Comparison of ENCODE assay signal across 9 cellular contexts in the genomic region with DNA sequence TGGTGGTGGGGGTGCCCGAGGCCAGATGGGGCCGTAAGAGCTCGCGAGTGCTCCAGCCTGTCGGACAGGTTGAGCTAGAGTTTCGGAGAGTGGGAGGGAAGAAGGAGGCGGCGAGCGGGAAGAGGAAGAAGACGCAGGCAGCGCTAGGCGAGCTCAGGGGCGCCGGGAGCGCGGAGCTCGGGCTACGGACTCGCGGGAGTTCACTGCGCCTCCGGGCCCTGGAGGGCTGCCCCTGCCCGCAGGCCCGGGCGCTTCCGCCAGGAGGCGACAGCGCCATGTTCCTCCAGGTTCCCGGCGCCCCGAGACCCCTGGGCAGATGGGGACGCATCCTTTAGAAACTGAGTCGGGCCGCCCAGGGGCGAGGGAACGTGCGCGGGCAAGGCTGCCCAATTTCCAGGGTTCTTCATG. TPM values are rescaled to one million over a fixed set of nuclear protein-coding genes. Genes with fewer than 3 reads are reported as not detected.
DNase-seq lines count a peak whose midpoint lies in the region; ATAC-seq and TF ChIP-seq lines count a peak whose summit lies in the region.
"Had no signal": no experiment of that assay in that cellular context is flagged by ENCODE, and none has a peak within 500 bp of the region (broad histone marks: within the 10 kb centered on the region; RNA-seq: fewer than 3 reads in every experiment).

No MANE protein-coding gene starts in this region.

- intact Hi-C loops in Calu3 (cut with micrococcal nuclease; ENCODE audit: unreplicated experiment) (loop anchor here (10.0 kb wide), 1 partner anchor 55 kb away; no protein-coding TSS in a partner anchor), left ventricle myocardium superior (cut with micrococcal nuclease) (no loop called here)

- H3K4me1 ChIP-seq in HUES64 (ENCODE audit: insufficient read depth, low read length): peaks cover 48% of the 10 kb centered on the region

- H3K4me1 Mint-ChIP-seq in Calu3 (ENCODE audit: low read depth, unreplicated experiment): no peaks in the 10 kb centered on the region
- H3K4me1 Mint-ChIP-seq in activated T-cell treated with anti-CD3 and anti-CD28 coated beads, Interleukin-2, amount 50 U/mL, for 72 hours (ENCODE audit: low read depth): peaks cover 5% of the 10 kb centered on the region
- peaks cover 0 to 19% (median 7%) of the 10 kb centered on the region in 4 donors for H3K4me1 Mint-ChIP-seq in naive thymus-derived CD8-positive, alpha-beta T cell

- H3K4me3 Mint-ChIP-seq in Calu3 (ENCODE audit: low read depth, unreplicated experiment): peak overlapping the region; percentile 81
- peak overlapping the region in 1 of 2 donors; percentile 75 for H3K4me3 Mint-ChIP-seq in activated T-cell treated with anti-CD3 and anti-CD28 coated beads, Interleukin-2, amount 50 U/mL, for 72 hours
- peak overlapping the region in 1 of 10 donors; percentile 6 for H3K4me3 Mint-ChIP-seq in naive thymus-derived CD8-positive, alpha-beta T cell

- CTCF ChIA-PET in Calu3 (lab: Charles Lee): interaction anchor here (0.9 kb wide), 1 partner anchor 23 kb away, joined by 3 read pairs; no protein-coding TSS in a partner anchor

- BruUV-seq in Calu3 (replicated peaks; lab: Mats Ljungman, UMichigan): no TSS peak

- peak overlapping the region; percentile 83 for H3K27ac Mint-ChIP-seq in Calu3 (ENCODE audit: unreplicated experiment)
- no peak overlapping the region for H3K27ac Mint-ChIP-seq in activated T-cell treated with anti-CD3 and anti-CD28 coated beads, Interleukin-2, amount 50 U/mL, for 72 hours
- no peak overlapping the region for H3K27ac Mint-ChIP-seq in naive thymus-derived CD8-positive, alpha-beta T cell
- H3K27ac Mint-ChIP-seq: IgD-negative memory B cell had no signal

- DNase-seq in Calu3 (peak; percentile 84), left ventricle myocardium superior (peak; percentile 36), smooth muscle cell of the brain vasculature (ENCODE audit: low read depth, low spot score) (peak; percentile 60), activated gamma-delta T cell treated with Interleukin-2 at 50 U/mL for 16 hours (no peak)
- DNase-seq in activated T-cell treated with anti-CD3 and anti-CD28 coated beads, Interleukin-2, amount 50 U/mL, for 72 hours: peak in 1 of 2 donors; percentile 25
- DNase-seq in naive thymus-derived CD8-positive, alpha-beta T cell: no peak

- H3K27me3 Mint-ChIP-seq in Calu3 (ENCODE audit: unreplicated experiment): no peaks in the 10 kb centered on the region
- H3K27me3 Mint-ChIP-seq in activated T-cell treated with anti-CD3 and anti-CD28 coated beads, Interleukin-2, amount 50 U/mL, for 72 hours (ENCODE audit: low read depth): peaks cover 70% of the 10 kb centered on the region
- peaks cover 16 to 62% (median 34%) of the 10 kb centered on the region in 5 donors for H3K27me3 Mint-ChIP-seq in naive thymus-derived CD8-positive, alpha-beta T cell

- under 1% methylated on average over 38 of the region's 38 CpGs for WGBS in HUES64

- peaks cover 73% of the 10 kb centered on the region for H3K27me3 ChIP-seq in HUES64 (ENCODE audit: insufficient read depth, low read length)

- POLR2A ChIA-PET in naive thymus-derived CD8-positive, alpha-beta T cell (lab: Charles Lee): no interaction called here

- peak; percentile 48 to 55 for ATAC-seq in activated T-cell treated with anti-CD3 and anti-CD28 coated beads, Interleukin-2, amount 50 U/mL, for 72 hours (replicated peaks in 1 of 2)
- ATAC-seq in left ventricle myocardium superior (peak; percentile 54), HG02840 (IDR thresholded peaks at IDR 0.05; ENCODE audit: low FRiP score, unreplicated experiment) (no peak)
- no peak for ATAC-seq in naive thymus-derived CD8-positive, alpha-beta T cell

- peak overlapping the region; percentile 87 for H3K4me3 ChIP-seq in HUES64 (ENCODE audit: low read length)

- no peaks in the 10 kb centered on the region for H3K9me3 ChIP-seq in HUES64 (ENCODE audit: insufficient read depth, low read depth, low read length)

- H3K9ac ChIP-seq in HUES64 (ENCODE audit: low read depth, low read length): peak overlapping the region; percentile 61

- H3K27ac ChIP-seq in HUES64 (ENCODE audit: low read depth, low read length): peak overlapping the region; percentile 22; the same call in 1 of the 2 replicates

- H3K36me3 Mint-ChIP-seq in Calu3 (ENCODE audit: insufficient read depth, unreplicated experiment): peaks cover 26% of the 10 kb centered on the region
- H3K36me3 Mint-ChIP-seq in activated T-cell treated with anti-CD3 and anti-CD28 coated beads, Interleukin-2, amount 50 U/mL, for 72 hours (ENCODE audit: insufficient read depth in 2 of 2): no peaks in the 10 kb centered on the region
- H3K36me3 Mint-ChIP-seq in naive thymus-derived CD8-positive, alpha-beta T cell: peaks cover 0 to 4% (median 0%) of the 10 kb centered on the region in 3 donors
- H3K36me3 Mint-ChIP-seq: IgD-negative memory B cell had no signal

- TF ChIP-seq CTCF in Calu3 (IDR thresholded peaks at IDR 0.05; ENCODE audit: unreplicated experiment): no peak

- H3K36me3 ChIP-seq in HUES64 (ENCODE audit: insufficient read depth, low read length): peaks cover 28% of the 10 kb centered on the region

- no peaks in the 10 kb centered on the region for H3K9me3 Mint-ChIP-seq in Calu3 (ENCODE audit: low read depth, unreplicated experiment)
- H3K9me3 Mint-ChIP-seq in activated T-cell treated with anti-CD3 and anti-CD28 coated beads, Interleukin-2, amount 50 U/mL, for 72 hours: no peaks in the 10 kb centered on the region
- H3K9me3 Mint-ChIP-seq in naive thymus-derived CD8-positive, alpha-beta T cell: peaks cover 0 to 2% (median 0%) of the 10 kb centered on the region in 9 donors
- H3K9me3 Mint-ChIP-seq: IgD-negative memory B cell had no signal

RNA-seq across cellular contexts. Expression of a gene that starts 1.0 kb away (rescaled TPM):
- total RNA-seq in Calu3 (2022) (3.1 and 3.4 TPM in 2 replicates), left ventricle myocardium superior (0.20 TPM)
- polyA plus RNA-seq in HUES64 (2013, experiment 1 of 2): 5.8 TPM
- polyA plus RNA-seq in HUES64 (2013, experiment 2 of 2): 5.5 TPM
- total RNA-seq in activated T-cell treated with anti-CD3 and anti-CD28 coated beads, Interleukin-2, amount 50 U/mL, for 72 hours: under 1 TPM in 1 of 2 donors, not detected in 1; 0.07 TPM
- total RNA-seq in naive thymus-derived CD8-positive, alpha-beta T cell: not detected
- polyA plus RNA-seq in naive thymus-derived CD8-positive, alpha-beta T cell: not detected
- polyA plus RNA-seq: IgD-negative memory B cell had no signal

Comparison
In these comparisons a context has a peak if more than half of its experiments do, and no peak if none do; other contexts are left out.
1. DNase-seq: peak in Calu3 (single experiment), left ventricle myocardium superior (single experiment) and smooth muscle cell of the brain vasculature (single experiment); none in activated gamma-delta T cell treated with Interleukin-2 at 50 U/mL for 16 hours (single experiment) and naive thymus-derived CD8-positive, alpha-beta T cell (0 of 10).
2. ATAC-seq: peak in activated T-cell treated with anti-CD3 and anti-CD28 coated beads, Interleukin-2, amount 50 U/mL, for 72 hours (2 of 2) and left ventricle myocardium superior (single experiment); none in naive thymus-derived CD8-positive, alpha-beta T cell (0 of 2) and HG02840 (single experiment).